In genomic region chr14:30656190-30656632, GRCh38 we compare ENCODE assay signal across 9 cellular contexts. TPM values are rescaled to one million over a fixed set of nuclear protein-coding genes. Genes with fewer than 3 reads are reported as not detected.
DNase-seq lines count a peak whose midpoint lies in the region; TF ChIP-seq lines count a peak whose summit lies in the region.
"Had no signal": no experiment of that assay in that cellular context is flagged by ENCODE, and none has a peak within 500 bp of the region (broad histone marks: within the 10 kb centered on the region; RNA-seq: fewer than 3 reads in every experiment).

No MANE protein-coding gene starts in this region.

- intact Hi-C loops in mammary epithelial cell (cut with micrococcal nuclease) (loop anchor here (5.0 kb wide), 1 partner anchor 701 kb away; no protein-coding TSS in a partner anchor), thyroid gland (cut with DNase I) (no loop called here)
- intact Hi-C loops in activated T-helper 2 cell treated with anti-CD3 and anti-CD28 coated beads, Interferon-gamma antibody, Interleukin-2, Interleukin-4, amounts not matched to agents 10 μg/mL and 5 μg/mL and 100 μg/mL, durations not matched to agents 14 hours and 24 hours and 36 hours (cut with micrococcal nuclease), result loop anchor here (2.0 kb wide), 1 partner anchor 251 kb away; no protein-coding TSS in a partner anchor

- DNase-seq in GM13977 (ENCODE audit: low spot score), result no peak
- peak in 1 of 3 donors; percentile 57 for DNase-seq in Peyer's patch
- DNase-seq in mammary epithelial cell, result peak; percentile 8
- no peak for DNase-seq in kidney epithelial cell (ENCODE audit: low read depth)
- DNase-seq in thyroid gland, result peak; percentile 27 to 34
- no peak for DNase-seq in activated T-helper 2 cell treated with anti-CD3 and anti-CD28 coated beads, Interferon-gamma antibody, Interleukin-2, Interleukin-4, amounts not matched to agents 10 μg/mL and 5 μg/mL and 100 μg/mL, durations not matched to agents 14 hours and 24 hours and 36 hours (ENCODE audit: low spot score)
- DNase-seq in activated gamma-delta T cell (lab: John Stamatoyannopoulos, UW), result no peak

- TF ChIP-seq POLR2A in Peyer's patch (IDR thresholded peaks at IDR 0.05), result no peak
- no peak for TF ChIP-seq POLR2A in thyroid gland (IDR thresholded peaks at IDR 0.05)

- no peaks in the 10 kb centered on the region for H3K9me3 Mint-ChIP-seq in activated T-helper 2 cell treated with anti-CD3 and anti-CD28 coated beads, Interferon-gamma antibody, Interleukin-2, Interleukin-4, amounts not matched to agents 10 μg/mL and 5 μg/mL and 100 μg/mL, durations not matched to agents 14 hours and 24 hours and 36 hours
- H3K9me3 Mint-ChIP-seq: IgD-negative memory B cell had no signal

- H3K27me3 ChIP-seq in Peyer's patch, result no peaks in the 10 kb centered on the region
- no peaks in the 10 kb centered on the region for H3K27me3 ChIP-seq in mammary epithelial cell (ENCODE audit: insufficient read depth, low read length)
- H3K27me3 ChIP-seq in kidney epithelial cell (ENCODE audit: control insufficient read depth, insufficient read depth, low read length), result no peaks in the 10 kb centered on the region
- H3K27me3 ChIP-seq in thyroid gland, result no peaks in the 10 kb centered on the region

- CTCF ChIA-PET in mammary epithelial cell (lab: Charles Lee; ENCODE audit: low non-redundant PET), result no interaction called here

- H3K9me3 ChIP-seq in Peyer's patch (no peaks in the 10 kb centered on the region), mammary epithelial cell (replicated peaks; ENCODE audit: insufficient read depth, low read length) (no peaks in the 10 kb centered on the region), thyroid gland (no peaks in the 10 kb centered on the region)

- H3K27ac ChIP-seq in C4-2B (no peak overlapping the region), Peyer's patch (no peak overlapping the region), mammary epithelial cell (ENCODE audit: insufficient read depth, low read depth, low read length) (no peak overlapping the region), thyroid gland (no peak overlapping the region)

- H2AFZ ChIP-seq in mammary epithelial cell (ENCODE audit: low read depth, low read length), result no peak overlapping the region

- dilution Hi-C loops in mammary epithelial cell (cut with HindIII; ENCODE audit: low sequenced_read_pairs), result no loop called here

- H3K9ac ChIP-seq in mammary epithelial cell (ENCODE audit: insufficient read depth, low read length), result no peak overlapping the region

- H3K36me3 Mint-ChIP-seq in activated T-helper 2 cell treated with anti-CD3 and anti-CD28 coated beads, Interferon-gamma antibody, Interleukin-2, Interleukin-4, amounts not matched to agents 10 μg/mL and 5 μg/mL and 100 μg/mL, durations not matched to agents 14 hours and 24 hours and 36 hours (ENCODE audit: low read depth), result peaks cover 35% of the 10 kb centered on the region

- H3K4me2 ChIP-seq in mammary epithelial cell (ENCODE audit: insufficient read depth, low read depth, low read length), result no peak overlapping the region

- peaks cover 0 to 67% (median 0%) of the 10 kb centered on the region in 3 donors for H3K36me3 ChIP-seq in Peyer's patch
- H3K36me3 ChIP-seq in mammary epithelial cell (ENCODE audit: insufficient read depth, low read length), result peaks cover 36% of the 10 kb centered on the region
- no peaks in the 10 kb centered on the region for H3K36me3 ChIP-seq in kidney epithelial cell (ENCODE audit: control insufficient read depth, insufficient read depth, low read length)
- peaks cover 16 to 44% of the 10 kb centered on the region in 2 donors for H3K36me3 ChIP-seq in thyroid gland

- no peak overlapping the region for H3K4me3 Mint-ChIP-seq in activated T-helper 2 cell treated with anti-CD3 and anti-CD28 coated beads, Interferon-gamma antibody, Interleukin-2, Interleukin-4, amounts not matched to agents 10 μg/mL and 5 μg/mL and 100 μg/mL, durations not matched to agents 14 hours and 24 hours and 36 hours (ENCODE audit: low read depth)
- H3K4me3 Mint-ChIP-seq: IgD-negative memory B cell had no signal

- WGBS in mammary epithelial cell (ENCODE audit: low coverage, missing lambda C conversion rate), result 38% methylated on average over 8 of the region's 8 CpGs
- WGBS in thyroid gland, 2 donors, result 57 to 62% methylated on average over 8 of the region's 8 CpGs

- H3K27ac Mint-ChIP-seq in activated T-helper 2 cell treated with anti-CD3 and anti-CD28 coated beads, Interferon-gamma antibody, Interleukin-2, Interleukin-4, amounts not matched to agents 10 μg/mL and 5 μg/mL and 100 μg/mL, durations not matched to agents 14 hours and 24 hours and 36 hours, result no peak overlapping the region
- H3K27ac Mint-ChIP-seq: IgD-negative memory B cell had no signal

- in situ Hi-C loops in GM13977 (cut with MboI; ENCODE audit: low pct_unique_long_range_greater_than_20kb, low sequenced_read_pairs, unreplicated experiment), result loop anchor here (5.0 to 25.0 kb wide), 2 partner anchors 251 to 706 kb away; no protein-coding TSS in a partner anchor
- in situ Hi-C loops in mammary epithelial cell (cut with MboI; ENCODE audit: low sequenced_read_pairs in 2 of 2), result no loop called here

- no peaks in the 10 kb centered on the region for H3K27me3 Mint-ChIP-seq in activated T-helper 2 cell treated with anti-CD3 and anti-CD28 coated beads, Interferon-gamma antibody, Interleukin-2, Interleukin-4, amounts not matched to agents 10 μg/mL and 5 μg/mL and 100 μg/mL, durations not matched to agents 14 hours and 24 hours and 36 hours (ENCODE audit: low read depth)
- H3K27me3 Mint-ChIP-seq: IgD-negative memory B cell had no signal

- BruUV-seq in mammary epithelial cell (replicated peaks; lab: Mats Ljungman, UMichigan), result no TSS peak

- H3K4me1 Mint-ChIP-seq in activated T-helper 2 cell treated with anti-CD3 and anti-CD28 coated beads, Interferon-gamma antibody, Interleukin-2, Interleukin-4, amounts not matched to agents 10 μg/mL and 5 μg/mL and 100 μg/mL, durations not matched to agents 14 hours and 24 hours and 36 hours (ENCODE audit: low read depth), result no peaks in the 10 kb centered on the region
- H3K4me1 Mint-ChIP-seq: IgD-negative memory B cell had no signal

- H4K20me1 ChIP-seq in mammary epithelial cell (ENCODE audit: insufficient read depth, low read length), result no peaks in the 10 kb centered on the region

- peak; percentile 92 for TF ChIP-seq CTCF in C4-2B (conservative IDR thresholded peaks at IDR 0.05)
- TF ChIP-seq CTCF in GM13977 (IDR thresholded peaks at IDR 0.05; ENCODE audit: extremely low read depth, insufficient read depth, missing control alignments), result peak; percentile 72
- peak; percentile 29 to 69 (median 63) for TF ChIP-seq CTCF in Peyer's patch (IDR thresholded peaks at IDR 0.05)
- peak; percentile 79 to 89 for TF ChIP-seq CTCF in mammary epithelial cell (conservative IDR thresholded peaks at IDR 0.05 in 1 of 2, IDR thresholded peaks at IDR 0.05 in 1 of 2; ENCODE audit: extremely low read depth in 1 of 2, insufficient read depth in 1 of 2, low read depth in 1 of 2, low read length in 2 of 2)
- peak; percentile 69 for TF ChIP-seq CTCF in kidney epithelial cell (IDR thresholded peaks at IDR 0.05; ENCODE audit: insufficient read depth, low read length, poor library complexity, severe bottlenecking)
- peak; percentile 14 to 74 (median 48) for TF ChIP-seq CTCF in thyroid gland (IDR thresholded peaks at IDR 0.05)

- no peaks in the 10 kb centered on the region for H3K79me2 ChIP-seq in mammary epithelial cell (ENCODE audit: insufficient read depth, low read length)

- no peaks in the 10 kb centered on the region for H3K4me1 ChIP-seq in Peyer's patch
- H3K4me1 ChIP-seq in mammary epithelial cell (ENCODE audit: insufficient read depth, low read length), result no peaks in the 10 kb centered on the region
- H3K4me1 ChIP-seq in thyroid gland, result no peaks in the 10 kb centered on the region

- H3K4me3 ChIP-seq in Peyer's patch (no peak overlapping the region), mammary epithelial cell (replicated peaks in 1 of 3; ENCODE audit: insufficient read depth in 1 of 3, low read depth in 2 of 3, low read length in 3 of 3) (no peak overlapping the region), kidney epithelial cell (ENCODE audit: low read depth, low read length) (no peak overlapping the region), thyroid gland (replicated peaks in 1 of 3) (no peak overlapping the region)

RNA-seq across cellular contexts. Expression of gene SCFD1, which starts 34.1 kb away (rescaled TPM):
- total RNA-seq in Peyer's patch (10 to 100 TPM; 31.8 to 77.3 (median 53.0) TPM), mammary epithelial cell (10 to 100 TPM; 72.1 to 72.8 TPM), kidney epithelial cell (32.8 and 41.7 TPM in 2 replicates), thyroid gland (100 to 1,000 TPM in 3 of 4 donors, 10 to 100 TPM in 1; 93.4 to 148 (median 106) TPM)
- 30.9 TPM for polyA plus RNA-seq in mammary epithelial cell
- polyA minus RNA-seq in mammary epithelial cell, result 55.6 TPM
- total RNA-seq in activated T-helper 2 cell treated with anti-CD3 and anti-CD28 coated beads, Interferon-gamma antibody, Interleukin-2, Interleukin-4, amounts not matched to agents 10 μg/mL and 5 μg/mL and 100 μg/mL, durations not matched to agents 14 hours and 24 hours and 36 hours, result 72.8 and 76.1 TPM in 2 replicates

Comparison
In these comparisons a context has a peak if more than half of its experiments do, and no peak if none do; other contexts are left out.
1. DNase-seq: peak in mammary epithelial cell (single experiment) and thyroid gland (2 of 2); none in GM13977 (single experiment), kidney epithelial cell (single experiment), activated T-helper 2 cell treated with anti-CD3 and anti-CD28 coated beads, Interferon-gamma antibody, Interleukin-2, Interleukin-4, amounts not matched to agents 10 μg/mL and 5 μg/mL and 100 μg/mL, durations not matched to agents 14 hours and 24 hours and 36 hours (single experiment) and activated gamma-delta T cell (single experiment).
2. Peak in every context shown above with its lines, with median percentiles within 50 percentile points of each other: CTCF ChIP-seq.